ENCODE assay signal across 1 cellular context in the genomic region with DNA sequence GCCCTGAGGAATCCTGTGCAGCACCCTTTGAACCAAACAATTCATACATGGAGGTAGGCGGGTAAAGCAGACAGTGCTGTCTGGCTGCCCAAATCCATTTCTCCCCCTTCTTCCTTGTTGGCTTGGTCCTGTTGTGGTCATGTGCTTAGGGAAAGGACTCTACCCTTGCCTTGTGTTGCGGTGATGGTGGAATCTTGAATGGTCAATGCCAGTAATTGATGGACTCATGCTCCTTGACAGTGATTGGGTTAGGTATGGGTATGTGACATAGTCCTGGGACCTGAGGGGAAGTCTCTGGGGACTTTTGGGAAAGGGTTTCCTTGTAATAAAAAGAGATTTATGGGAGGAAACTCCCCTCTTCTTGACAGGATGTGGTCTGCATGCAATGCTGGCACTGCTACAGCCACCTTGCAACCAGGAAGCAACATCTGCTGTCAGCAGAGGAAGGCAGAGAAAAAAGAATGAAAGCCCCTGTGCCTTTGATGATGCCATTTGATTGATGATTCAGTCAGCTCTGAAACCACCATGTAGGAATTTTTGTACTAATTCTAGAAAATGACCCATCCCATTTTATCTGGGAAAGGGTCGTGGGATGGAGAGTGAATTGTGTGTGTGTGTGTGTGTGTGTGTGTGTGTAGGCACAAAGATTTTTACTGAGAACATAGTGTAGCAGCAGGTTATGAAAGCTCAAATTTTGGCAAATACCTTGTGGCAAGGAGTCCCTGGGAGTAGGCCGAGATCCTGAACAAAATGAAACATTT.
TF ChIP-seq lines count a peak whose summit lies in the region.

No MANE protein-coding gene starts in this region.

TF ChIP-seq in GM23338, 12 proteins besides CTCF, POLR2A, EP300 and RAD21 (continued from another document):
- TF ChIP-seq, protein P1, sequence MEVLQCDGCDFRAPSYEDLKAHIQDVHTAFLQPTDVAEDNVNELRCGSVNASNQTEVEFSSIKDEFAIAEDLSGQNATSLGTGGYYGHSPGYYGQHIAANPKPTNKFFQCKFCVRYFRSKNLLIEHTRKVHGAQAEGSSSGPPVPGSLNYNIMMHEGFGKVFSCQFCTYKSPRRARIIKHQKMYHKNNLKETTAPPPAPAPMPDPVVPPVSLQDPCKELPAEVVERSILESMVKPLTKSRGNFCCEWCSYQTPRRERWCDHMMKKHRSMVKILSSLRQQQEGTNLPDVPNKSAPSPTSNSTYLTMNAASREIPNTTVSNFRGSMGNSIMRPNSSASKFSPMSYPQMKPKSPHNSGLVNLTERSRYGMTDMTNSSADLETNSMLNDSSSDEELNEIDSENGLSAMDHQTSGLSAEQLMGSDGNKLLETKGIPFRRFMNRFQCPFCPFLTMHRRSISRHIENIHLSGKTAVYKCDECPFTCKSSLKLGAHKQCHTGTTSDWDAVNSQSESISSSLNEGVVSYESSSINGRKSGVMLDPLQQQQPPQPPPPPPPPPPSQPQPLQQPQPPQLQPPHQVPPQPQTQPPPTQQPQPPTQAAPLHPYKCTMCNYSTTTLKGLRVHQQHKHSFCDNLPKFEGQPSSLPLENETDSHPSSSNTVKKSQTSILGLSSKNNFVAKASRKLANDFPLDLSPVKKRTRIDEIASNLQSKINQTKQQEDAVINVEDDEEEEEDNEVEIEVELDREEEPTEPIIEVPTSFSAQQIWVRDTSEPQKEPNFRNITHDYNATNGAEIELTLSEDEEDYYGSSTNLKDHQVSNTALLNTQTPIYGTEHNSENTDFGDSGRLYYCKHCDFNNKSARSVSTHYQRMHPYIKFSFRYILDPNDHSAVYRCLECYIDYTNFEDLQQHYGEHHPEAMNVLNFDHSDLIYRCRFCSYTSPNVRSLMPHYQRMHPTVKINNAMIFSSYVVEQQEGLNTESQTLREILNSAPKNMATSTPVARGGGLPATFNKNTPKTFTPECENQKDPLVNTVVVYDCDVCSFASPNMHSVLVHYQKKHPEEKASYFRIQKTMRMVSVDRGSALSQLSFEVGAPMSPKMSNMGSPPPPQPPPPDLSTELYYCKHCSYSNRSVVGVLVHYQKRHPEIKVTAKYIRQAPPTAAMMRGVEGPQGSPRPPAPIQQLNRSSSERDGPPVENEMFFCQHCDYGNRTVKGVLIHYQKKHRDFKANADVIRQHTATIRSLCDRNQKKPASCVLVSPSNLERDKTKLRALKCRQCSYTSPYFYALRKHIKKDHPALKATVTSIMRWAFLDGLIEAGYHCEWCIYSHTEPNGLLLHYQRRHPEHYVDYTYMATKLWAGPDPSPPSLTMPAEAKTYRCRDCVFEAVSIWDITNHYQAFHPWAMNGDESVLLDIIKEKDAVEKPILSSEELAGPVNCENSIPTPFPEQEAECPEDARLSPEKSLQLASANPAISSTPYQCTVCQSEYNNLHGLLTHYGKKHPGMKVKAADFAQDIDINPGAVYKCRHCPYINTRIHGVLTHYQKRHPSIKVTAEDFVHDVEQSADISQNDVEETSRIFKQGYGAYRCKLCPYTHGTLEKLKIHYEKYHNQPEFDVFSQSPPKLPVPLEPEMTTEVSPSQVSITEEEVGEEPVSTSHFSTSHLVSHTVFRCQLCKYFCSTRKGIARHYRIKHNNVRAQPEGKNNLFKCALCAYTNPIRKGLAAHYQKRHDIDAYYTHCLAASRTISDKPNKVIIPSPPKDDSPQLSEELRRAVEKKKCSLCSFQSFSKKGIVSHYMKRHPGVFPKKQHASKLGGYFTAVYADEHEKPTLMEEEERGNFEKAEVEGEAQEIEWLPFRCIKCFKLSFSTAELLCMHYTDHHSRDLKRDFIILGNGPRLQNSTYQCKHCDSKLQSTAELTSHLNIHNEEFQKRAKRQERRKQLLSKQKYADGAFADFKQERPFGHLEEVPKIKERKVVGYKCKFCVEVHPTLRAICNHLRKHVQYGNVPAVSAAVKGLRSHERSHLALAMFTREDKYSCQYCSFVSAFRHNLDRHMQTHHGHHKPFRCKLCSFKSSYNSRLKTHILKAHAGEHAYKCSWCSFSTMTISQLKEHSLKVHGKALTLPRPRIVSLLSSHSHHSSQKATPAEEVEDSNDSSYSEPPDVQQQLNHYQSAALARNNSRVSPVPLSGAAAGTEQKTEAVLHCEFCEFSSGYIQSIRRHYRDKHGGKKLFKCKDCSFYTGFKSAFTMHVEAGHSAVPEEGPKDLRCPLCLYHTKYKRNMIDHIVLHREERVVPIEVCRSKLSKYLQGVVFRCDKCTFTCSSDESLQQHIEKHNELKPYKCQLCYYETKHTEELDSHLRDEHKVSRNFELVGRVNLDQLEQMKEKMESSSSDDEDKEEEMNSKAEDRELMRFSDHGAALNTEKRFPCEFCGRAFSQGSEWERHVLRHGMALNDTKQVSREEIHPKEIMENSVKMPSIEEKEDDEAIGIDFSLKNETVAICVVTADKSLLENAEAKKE (CRISPR knock-in tag; IDR thresholded peaks at IDR 0.05), result no peak
- TF ChIP-seq CREB1 (CRISPR knock-in tag; IDR thresholded peaks at IDR 0.05; ENCODE audit: low read depth), result no peak
- TF ChIP-seq, protein P2, sequence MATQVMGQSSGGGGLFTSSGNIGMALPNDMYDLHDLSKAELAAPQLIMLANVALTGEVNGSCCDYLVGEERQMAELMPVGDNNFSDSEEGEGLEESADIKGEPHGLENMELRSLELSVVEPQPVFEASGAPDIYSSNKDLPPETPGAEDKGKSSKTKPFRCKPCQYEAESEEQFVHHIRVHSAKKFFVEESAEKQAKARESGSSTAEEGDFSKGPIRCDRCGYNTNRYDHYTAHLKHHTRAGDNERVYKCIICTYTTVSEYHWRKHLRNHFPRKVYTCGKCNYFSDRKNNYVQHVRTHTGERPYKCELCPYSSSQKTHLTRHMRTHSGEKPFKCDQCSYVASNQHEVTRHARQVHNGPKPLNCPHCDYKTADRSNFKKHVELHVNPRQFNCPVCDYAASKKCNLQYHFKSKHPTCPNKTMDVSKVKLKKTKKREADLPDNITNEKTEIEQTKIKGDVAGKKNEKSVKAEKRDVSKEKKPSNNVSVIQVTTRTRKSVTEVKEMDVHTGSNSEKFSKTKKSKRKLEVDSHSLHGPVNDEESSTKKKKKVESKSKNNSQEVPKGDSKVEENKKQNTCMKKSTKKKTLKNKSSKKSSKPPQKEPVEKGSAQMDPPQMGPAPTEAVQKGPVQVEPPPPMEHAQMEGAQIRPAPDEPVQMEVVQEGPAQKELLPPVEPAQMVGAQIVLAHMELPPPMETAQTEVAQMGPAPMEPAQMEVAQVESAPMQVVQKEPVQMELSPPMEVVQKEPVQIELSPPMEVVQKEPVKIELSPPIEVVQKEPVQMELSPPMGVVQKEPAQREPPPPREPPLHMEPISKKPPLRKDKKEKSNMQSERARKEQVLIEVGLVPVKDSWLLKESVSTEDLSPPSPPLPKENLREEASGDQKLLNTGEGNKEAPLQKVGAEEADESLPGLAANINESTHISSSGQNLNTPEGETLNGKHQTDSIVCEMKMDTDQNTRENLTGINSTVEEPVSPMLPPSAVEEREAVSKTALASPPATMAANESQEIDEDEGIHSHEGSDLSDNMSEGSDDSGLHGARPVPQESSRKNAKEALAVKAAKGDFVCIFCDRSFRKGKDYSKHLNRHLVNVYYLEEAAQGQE (IDR thresholded peaks at IDR 0.05; ENCODE audit: unreplicated experiment), result no peak
TF ChIP-seq in GM23338: peak in this region for 0.
